11 cellular contexts compared by ENCODE assay signal in the genomic region with DNA sequence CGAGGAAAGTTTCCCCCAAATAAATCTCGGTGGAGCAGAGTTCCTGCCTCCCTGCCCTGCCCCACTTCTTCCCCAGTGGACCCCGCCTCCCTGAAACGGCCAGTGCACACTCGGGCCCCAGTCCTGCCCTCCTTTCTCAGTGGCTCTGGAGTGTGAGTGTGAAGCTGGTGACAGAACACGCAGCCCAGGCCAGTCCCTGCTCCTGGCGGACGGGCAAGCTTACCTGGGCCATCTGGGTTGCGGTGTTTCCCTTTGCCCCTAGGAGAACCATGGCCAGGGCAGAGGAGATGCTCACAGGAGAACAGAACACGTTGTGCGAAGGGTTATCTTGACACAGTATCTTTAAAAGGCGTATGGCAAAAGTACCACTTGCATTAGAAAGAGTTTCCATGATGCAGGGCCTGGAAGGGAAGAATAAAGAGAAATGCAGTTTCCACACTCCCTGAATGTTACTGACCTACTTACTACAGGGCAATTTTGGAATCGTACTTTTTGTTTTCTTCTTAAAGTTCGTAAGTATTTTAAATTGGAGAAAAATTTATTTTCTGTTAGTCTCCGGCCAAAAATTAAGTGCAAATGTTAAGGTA. TPM values are rescaled to one million over a fixed set of nuclear protein-coding genes. Genes with fewer than 3 reads are reported as not detected.
DNase-seq lines count a peak whose midpoint lies in the region; ATAC-seq and TF ChIP-seq lines count a peak whose summit lies in the region.
"Had no signal": no experiment of that assay in that cellular context is flagged by ENCODE, and none has a peak within 500 bp of the region (broad histone marks: within the 10 kb centered on the region; RNA-seq: fewer than 3 reads in every experiment).

No MANE protein-coding gene starts in this region.

- POLR2A ChIA-PET in activated B cell treated with CpG ODN at 0.5 μM for 24 hours (lab: Charles Lee): interaction anchor here (0.7 to 6.5 kb wide), 15 partner anchors 9 to 167 kb away, joined by 3 to 139 read pairs (median 4); partner anchors contain the start of gene SERPINB1

- peak overlapping the region; percentile 98 for H3K4me3 Mint-ChIP-seq in activated B cell treated with CpG ODN at 0.5 μM for 24 hours
- peak overlapping the region; percentile 96 for H3K4me3 Mint-ChIP-seq in stimulated activated naive CD8-positive, alpha-beta T cell treated with anti-CD3 and anti-CD28 coated beads, Interleukin-15, Interleukin-2, amounts not matched to agents 100 ng/mL and 50 ng/mL, for 24 hours

- no peaks in the 10 kb centered on the region for H3K27me3 Mint-ChIP-seq in activated B cell treated with CpG ODN at 0.5 μM for 24 hours
- H3K27me3 Mint-ChIP-seq in stimulated activated naive CD8-positive, alpha-beta T cell treated with anti-CD3 and anti-CD28 coated beads, Interleukin-15, Interleukin-2, amounts not matched to agents 100 ng/mL and 50 ng/mL, for 24 hours: no peaks in the 10 kb centered on the region

- peak; percentile 29 to 40 for DNase-seq in activated CD4-positive, alpha-beta T cell treated with anti-CD3 and anti-CD28 coated beads for 4 hours
- no peak for DNase-seq in activated CD4-positive, alpha-beta T cell treated with anti-CD3 and anti-CD28 coated beads for 1 hour
- DNase-seq in activated B cell treated with CpG ODN at 0.5 μM for 24 hours (no peak), fibroblast of pulmonary artery (ENCODE audit: low read depth) (no peak), retina (no peak), left lung (no peak), AG08396 (ENCODE audit: low spot score) (no peak)
- DNase-seq: NCI-H1417, NCI-H774 had no signal

- TF ChIP-seq CTCF in activated B cell treated with CpG ODN at 0.5 μM for 24 hours (IDR thresholded peaks at IDR 0.05): no peak
- TF ChIP-seq CTCF in fibroblast of pulmonary artery (IDR thresholded peaks at IDR 0.05; ENCODE audit: low read length, missing control alignments): no peak
- no peak for TF ChIP-seq CTCF in left lung (IDR thresholded peaks at IDR 0.05)

- peak overlapping the region; percentile 93 for H3K27ac Mint-ChIP-seq in activated B cell treated with CpG ODN at 0.5 μM for 24 hours
- peak overlapping the region; percentile 92 for H3K27ac Mint-ChIP-seq in stimulated activated naive CD8-positive, alpha-beta T cell treated with anti-CD3 and anti-CD28 coated beads, Interleukin-15, Interleukin-2, amounts not matched to agents 100 ng/mL and 50 ng/mL, for 24 hours

- no peaks in the 10 kb centered on the region for H3K9me3 Mint-ChIP-seq in activated B cell treated with CpG ODN at 0.5 μM for 24 hours
- H3K9me3 Mint-ChIP-seq in stimulated activated naive CD8-positive, alpha-beta T cell treated with anti-CD3 and anti-CD28 coated beads, Interleukin-15, Interleukin-2, amounts not matched to agents 100 ng/mL and 50 ng/mL, for 24 hours: no peaks in the 10 kb centered on the region

- intact Hi-C loops in activated B cell treated with CpG ODN at 0.5 μM for 24 hours (cut with micrococcal nuclease) (no loop called here), left lung (cut with DNase I) (no loop called here)

- H3K4me1 ChIP-seq in left lung: peaks cover 0 to 61% of the 10 kb centered on the region in 2 donors

- H3K4me3 ChIP-seq in fibroblast of pulmonary artery (replicated peaks; ENCODE audit: low read depth, low read length) (peak overlapping the region; percentile 84), left lung (peak overlapping the region in 1 of 2 donors; percentile 76)

- peaks cover 64% of the 10 kb centered on the region for H3K4me1 Mint-ChIP-seq in activated B cell treated with CpG ODN at 0.5 μM for 24 hours
- peaks cover 62% of the 10 kb centered on the region for H3K4me1 Mint-ChIP-seq in stimulated activated naive CD8-positive, alpha-beta T cell treated with anti-CD3 and anti-CD28 coated beads, Interleukin-15, Interleukin-2, amounts not matched to agents 100 ng/mL and 50 ng/mL, for 24 hours (ENCODE audit: low read depth)

- no peaks in the 10 kb centered on the region for H3K9me3 ChIP-seq in left lung

- peaks cover 68% of the 10 kb centered on the region for H3K36me3 Mint-ChIP-seq in activated B cell treated with CpG ODN at 0.5 μM for 24 hours (ENCODE audit: low read depth)
- H3K36me3 Mint-ChIP-seq in stimulated activated naive CD8-positive, alpha-beta T cell treated with anti-CD3 and anti-CD28 coated beads, Interleukin-15, Interleukin-2, amounts not matched to agents 100 ng/mL and 50 ng/mL, for 24 hours (ENCODE audit: low read depth): peaks cover 68% of the 10 kb centered on the region

- CTCF ChIA-PET in activated B cell treated with CpG ODN at 0.5 μM for 24 hours (lab: Charles Lee): interaction anchor here (0.9 to 4.0 kb wide), 5 partner anchors 9 to 89 kb away, joined by 3 to 30 read pairs (median 8); no protein-coding TSS in a partner anchor

- peaks cover 0 to 8% of the 10 kb centered on the region in 2 donors for H3K27me3 ChIP-seq in left lung

- peak overlapping the region in 1 of 2 donors; percentile 13 for H3K27ac ChIP-seq in left lung

- H3K36me3 ChIP-seq in left lung: peaks cover 0 to 36% of the 10 kb centered on the region in 2 donors

- no peak for ATAC-seq in activated B cell treated with CpG ODN at 0.5 μM for 24 hours (ENCODE audit: low read depth)
- ATAC-seq in left lung: no peak
- ATAC-seq: HCT116 had no signal

RNA-seq across cellular contexts. Expression of gene SERPINB9, which starts 2.8 kb away (rescaled TPM):
- total RNA-seq in activated B cell treated with CpG ODN at 0.5 μM for 24 hours (142 and 149 TPM in 2 replicates), left lung (10 to 100 TPM in 1 of 2 donors, 1 to 10 TPM in 1; 7.6 to 17.0 TPM)

RNA-seq across cellular contexts. Expression of gene SERPINB1, which starts 58.7 kb away (rescaled TPM):
- total RNA-seq in activated B cell treated with CpG ODN at 0.5 μM for 24 hours (59.9 and 60.5 TPM in 2 replicates), left lung (100 to 1,000 TPM in 1 of 2 donors, 10 to 100 TPM in 1; 82.2 to 121 TPM)

Comparison
In these comparisons a context has a peak if more than half of its experiments do, and no peak if none do; other contexts are left out.
1. DNase-seq: peak in activated CD4-positive, alpha-beta T cell treated with anti-CD3 and anti-CD28 coated beads for 4 hours (2 of 2); none in activated CD4-positive, alpha-beta T cell treated with anti-CD3 and anti-CD28 coated beads for 1 hour (single experiment), activated B cell treated with CpG ODN at 0.5 μM for 24 hours (single experiment), fibroblast of pulmonary artery (single experiment), retina (single experiment), left lung (0 of 2) and AG08396 (single experiment).